Comparison of ENCODE assay signal across 1 cellular context in the genomic region with DNA sequence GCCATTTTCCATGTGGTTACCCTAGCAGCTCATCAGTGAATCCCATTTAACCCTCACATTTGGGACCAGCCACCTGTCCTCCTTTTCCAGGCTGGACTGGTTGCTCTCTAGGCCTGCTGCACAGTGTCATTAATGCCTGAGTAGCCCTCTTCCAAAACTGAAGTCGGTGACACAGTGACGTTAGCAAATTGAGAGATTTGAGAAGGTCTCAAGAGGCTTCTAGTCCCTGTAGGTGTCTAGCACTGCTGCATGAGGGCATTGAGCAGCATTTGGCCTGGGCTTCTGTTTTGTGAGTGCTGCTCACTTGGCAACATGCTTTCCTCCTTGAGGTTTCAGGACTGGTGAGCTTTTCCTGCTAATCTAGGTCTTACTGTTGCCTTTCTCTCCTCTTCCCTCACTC.
TF ChIP-seq lines count a peak whose summit lies in the region.

No MANE protein-coding gene starts in this region.

TF ChIP-seq in GM12878, 131 proteins besides CTCF, POLR2A, EP300 and RAD21:
- TF ChIP-seq ZNF622 (IDR thresholded peaks at IDR 0.05) = no peak
- TF ChIP-seq, protein P1, sequence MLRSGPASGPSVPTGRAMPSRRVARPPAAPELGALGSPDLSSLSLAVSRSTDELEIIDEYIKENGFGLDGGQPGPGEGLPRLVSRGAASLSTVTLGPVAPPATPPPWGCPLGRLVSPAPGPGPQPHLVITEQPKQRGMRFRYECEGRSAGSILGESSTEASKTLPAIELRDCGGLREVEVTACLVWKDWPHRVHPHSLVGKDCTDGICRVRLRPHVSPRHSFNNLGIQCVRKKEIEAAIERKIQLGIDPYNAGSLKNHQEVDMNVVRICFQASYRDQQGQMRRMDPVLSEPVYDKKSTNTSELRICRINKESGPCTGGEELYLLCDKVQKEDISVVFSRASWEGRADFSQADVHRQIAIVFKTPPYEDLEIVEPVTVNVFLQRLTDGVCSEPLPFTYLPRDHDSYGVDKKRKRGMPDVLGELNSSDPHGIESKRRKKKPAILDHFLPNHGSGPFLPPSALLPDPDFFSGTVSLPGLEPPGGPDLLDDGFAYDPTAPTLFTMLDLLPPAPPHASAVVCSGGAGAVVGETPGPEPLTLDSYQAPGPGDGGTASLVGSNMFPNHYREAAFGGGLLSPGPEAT (IDR thresholded peaks at IDR 0.05; ENCODE audit: low read depth) = no peak
- no peak for TF ChIP-seq NR2C1 (IDR thresholded peaks at IDR 0.05)
- TF ChIP-seq YBX1 (IDR thresholded peaks at IDR 0.05) = no peak
- no peak for TF ChIP-seq NR2C2 (IDR thresholded peaks at IDR 0.05; ENCODE audit: borderline replicate concordance, control insufficient read depth, insufficient read length, low read depth)
- TF ChIP-seq, protein P2, sequence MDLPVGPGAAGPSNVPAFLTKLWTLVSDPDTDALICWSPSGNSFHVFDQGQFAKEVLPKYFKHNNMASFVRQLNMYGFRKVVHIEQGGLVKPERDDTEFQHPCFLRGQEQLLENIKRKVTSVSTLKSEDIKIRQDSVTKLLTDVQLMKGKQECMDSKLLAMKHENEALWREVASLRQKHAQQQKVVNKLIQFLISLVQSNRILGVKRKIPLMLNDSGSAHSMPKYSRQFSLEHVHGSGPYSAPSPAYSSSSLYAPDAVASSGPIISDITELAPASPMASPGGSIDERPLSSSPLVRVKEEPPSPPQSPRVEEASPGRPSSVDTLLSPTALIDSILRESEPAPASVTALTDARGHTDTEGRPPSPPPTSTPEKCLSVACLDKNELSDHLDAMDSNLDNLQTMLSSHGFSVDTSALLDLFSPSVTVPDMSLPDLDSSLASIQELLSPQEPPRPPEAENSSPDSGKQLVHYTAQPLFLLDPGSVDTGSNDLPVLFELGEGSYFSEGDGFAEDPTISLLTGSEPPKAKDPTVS (IDR thresholded peaks at IDR 0.05; ENCODE audit: low read depth, low read length) = no peak
- no peak for TF ChIP-seq CEBPB (IDR thresholded peaks at IDR 0.05; ENCODE audit: borderline replicate concordance in 1 of 2, low read depth in 2 of 2, low read length in 2 of 2)
- no peak for TF ChIP-seq SUPT20H (IDR thresholded peaks at IDR 0.05; ENCODE audit: borderline replicate concordance, control insufficient read depth, low read depth, low read length)
- no peak for TF ChIP-seq POLR2AphosphoS5 (IDR thresholded peaks at IDR 0.05; ENCODE audit: low read length)
- TF ChIP-seq GATAD2B (conservative IDR thresholded peaks at IDR 0.05; ENCODE audit: low read depth) = no peak
- TF ChIP-seq, protein P3, sequence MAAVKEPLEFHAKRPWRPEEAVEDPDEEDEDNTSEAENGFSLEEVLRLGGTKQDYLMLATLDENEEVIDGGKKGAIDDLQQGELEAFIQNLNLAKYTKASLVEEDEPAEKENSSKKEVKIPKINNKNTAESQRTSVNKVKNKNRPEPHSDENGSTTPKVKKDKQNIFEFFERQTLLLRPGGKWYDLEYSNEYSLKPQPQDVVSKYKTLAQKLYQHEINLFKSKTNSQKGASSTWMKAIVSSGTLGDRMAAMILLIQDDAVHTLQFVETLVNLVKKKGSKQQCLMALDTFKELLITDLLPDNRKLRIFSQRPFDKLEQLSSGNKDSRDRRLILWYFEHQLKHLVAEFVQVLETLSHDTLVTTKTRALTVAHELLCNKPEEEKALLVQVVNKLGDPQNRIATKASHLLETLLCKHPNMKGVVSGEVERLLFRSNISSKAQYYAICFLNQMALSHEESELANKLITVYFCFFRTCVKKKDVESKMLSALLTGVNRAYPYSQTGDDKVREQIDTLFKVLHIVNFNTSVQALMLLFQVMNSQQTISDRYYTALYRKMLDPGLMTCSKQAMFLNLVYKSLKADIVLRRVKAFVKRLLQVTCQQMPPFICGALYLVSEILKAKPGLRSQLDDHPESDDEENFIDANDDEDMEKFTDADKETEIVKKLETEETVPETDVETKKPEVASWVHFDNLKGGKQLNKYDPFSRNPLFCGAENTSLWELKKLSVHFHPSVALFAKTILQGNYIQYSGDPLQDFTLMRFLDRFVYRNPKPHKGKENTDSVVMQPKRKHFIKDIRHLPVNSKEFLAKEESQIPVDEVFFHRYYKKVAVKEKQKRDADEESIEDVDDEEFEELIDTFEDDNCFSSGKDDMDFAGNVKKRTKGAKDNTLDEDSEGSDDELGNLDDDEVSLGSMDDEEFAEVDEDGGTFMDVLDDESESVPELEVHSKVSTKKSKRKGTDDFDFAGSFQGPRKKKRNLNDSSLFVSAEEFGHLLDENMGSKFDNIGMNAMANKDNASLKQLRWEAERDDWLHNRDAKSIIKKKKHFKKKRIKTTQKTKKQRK (IDR thresholded peaks at IDR 0.05; ENCODE audit: low read depth, low read length) = no peak
